In the genomic region with DNA sequence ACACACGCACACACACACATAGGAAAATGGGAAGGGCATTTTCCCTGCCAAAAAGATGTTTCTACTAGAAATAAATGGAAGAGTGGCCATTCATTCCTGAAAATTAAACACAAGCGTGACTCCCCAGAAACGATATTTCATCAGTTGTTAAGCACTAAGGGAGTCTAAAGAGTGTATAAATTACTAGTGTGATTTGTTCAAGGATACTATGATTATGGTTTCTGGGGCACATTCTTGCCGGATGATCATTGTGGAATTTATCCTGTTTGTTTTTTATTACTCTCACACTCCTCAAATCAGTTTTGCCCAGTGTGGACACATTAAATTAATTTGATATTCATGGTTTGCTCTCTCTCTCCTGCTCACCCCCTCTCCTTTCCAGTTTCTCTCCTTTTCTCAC, we compare ENCODE assay signal across 25 cellular contexts. TPM values are rescaled to one million over a fixed set of nuclear protein-coding genes. Genes with fewer than 3 reads are reported as not detected.
DNase-seq lines count a peak whose midpoint lies in the region; ATAC-seq and TF ChIP-seq lines count a peak whose summit lies in the region.
"Had no signal": no experiment of that assay in that cellular context is flagged by ENCODE, and none has a peak within 500 bp of the region (broad histone marks: within the 10 kb centered on the region; RNA-seq: fewer than 3 reads in every experiment).

No MANE protein-coding gene starts in this region.

- H3K79me2 ChIP-seq in neural progenitor cell (ENCODE audit: low read depth): no peaks in the 10 kb centered on the region

- H3K36me3 Mint-ChIP-seq in MCF 10A (ENCODE audit: insufficient read depth, unreplicated experiment) (peaks cover 18% of the 10 kb centered on the region), nephron (ENCODE audit: low read depth) (no peaks in the 10 kb centered on the region), neural progenitor cell (peaks cover 17% of the 10 kb centered on the region)
- H3K36me3 Mint-ChIP-seq: activated naive CD8-positive, alpha-beta T cell treated with anti-CD3 and anti-CD28 coated beads, Interleukin-2, amount 10 ng/mL, durations not matched to agents 7 days and 5 days; natural killer cell treated with Interleukin-12 subunit alpha and Interleukin-12 subunit beta and Interleukin-15 and Interleukin-18, amount 100 ng/mL, for 72 hours; stimulated activated effector memory CD8-positive, alpha-beta T cell treated with anti-CD3 and anti-CD28 coated beads, Interleukin-12 subunit alpha, Interleukin-12 subunit beta, amount 100 ng/mL, for 72 hours had no signal

- H3K27ac ChIP-seq in breast epithelium (no peak overlapping the region), epithelial cell of prostate (peak overlapping the region; percentile 100), uterus (peak overlapping the region; percentile 43 to 65), neural progenitor cell (no peak overlapping the region)
- H3K27ac ChIP-seq: brain microvascular endothelial cell, SK-N-MC, WERI-Rb-1 had no signal

- TF ChIP-seq POLR2A in breast epithelium (IDR thresholded peaks at IDR 0.05) (no peak), uterus (IDR thresholded peaks at IDR 0.05) (no peak)

- H3K27me3 ChIP-seq in breast epithelium (no peaks in the 10 kb centered on the region), uterus (no peaks in the 10 kb centered on the region), neural progenitor cell (no peaks in the 10 kb centered on the region)
- H3K27me3 ChIP-seq: brain microvascular endothelial cell, heart right ventricle had no signal

- POLR2A ChIA-PET in MCF 10A (lab: Yijun Ruan, JAX): no interaction called here

- no peak for DNase-seq in MCF 10A (ENCODE audit: unreplicated experiment)
- no peak for DNase-seq in breast epithelium (ENCODE audit: low spot score in 2 of 2)
- DNase-seq in epithelial cell of prostate (ENCODE audit: low read depth, low spot score): no peak
- no peak for DNase-seq in uterus
- DNase-seq in Kasumi-1 (lab: John Stamatoyannopoulos, UW): no peak
- DNase-seq in neural progenitor cell (ENCODE audit: low spot score): no peak
- DNase-seq: activated CD4-positive, alpha-beta T cell treated with anti-CD3 and anti-CD28 coated beads, Interleukin-2, amount 50 U/mL, for 1 hour; activated naive CD8-positive, alpha-beta T cell treated with anti-CD3 and anti-CD28 coated beads, Interleukin-2, amount 10 ng/mL, durations not matched to agents 7 days and 5 days; brain microvascular endothelial cell; COR-L47; DND-41; heart right ventricle; left colon; midbrain; NCI-H1436; NCI-H524; posterior cingulate gyrus; stimulated activated CD4-positive, alpha-beta T cell treated with anti-CD3 and anti-CD28 coated beads, Interleukin-1b, Interleukin-23, amount 100 ng/mL, for 48 hours; WERI-Rb-1 had no signal

- H3K4me3 Mint-ChIP-seq in MCF 10A (ENCODE audit: unreplicated experiment) (peak overlapping the region; percentile 11), nephron (no peak overlapping the region), neural progenitor cell (no peak overlapping the region)
- H3K4me3 Mint-ChIP-seq: activated naive CD8-positive, alpha-beta T cell treated with anti-CD3 and anti-CD28 coated beads, Interleukin-2, amount 10 ng/mL, durations not matched to agents 7 days and 5 days; natural killer cell treated with Interleukin-12 subunit alpha and Interleukin-12 subunit beta and Interleukin-15 and Interleukin-18, amount 100 ng/mL, for 72 hours; stimulated activated effector memory CD8-positive, alpha-beta T cell treated with anti-CD3 and anti-CD28 coated beads, Interleukin-12 subunit alpha, Interleukin-12 subunit beta, amount 100 ng/mL, for 72 hours; T-helper 2 cell treated with Interferon-gamma antibody and Interleukin-4, amounts not matched to agents 5 μg/mL and 100 μg/mL, for 36 hours had no signal

- H3K4me2 ChIP-seq in neural progenitor cell: no peak overlapping the region

- no peak for ATAC-seq in HG02571 (IDR thresholded peaks at IDR 0.05; ENCODE audit: unreplicated experiment)
- ATAC-seq: heart right ventricle; left colon; natural killer cell treated with Interleukin-12 subunit alpha and Interleukin-12 subunit beta and Interleukin-15 and Interleukin-18, amount 100 ng/mL, for 72 hours; stimulated activated effector memory CD8-positive, alpha-beta T cell treated with anti-CD3 and anti-CD28 coated beads, Interleukin-12 subunit alpha, Interleukin-12 subunit beta, amount 100 ng/mL, for 72 hours had no signal

- no peak for TF ChIP-seq CTCF in MCF 10A (IDR thresholded peaks at IDR 0.05; ENCODE audit: unreplicated experiment)
- no peak for TF ChIP-seq CTCF in breast epithelium (IDR thresholded peaks at IDR 0.05)
- TF ChIP-seq CTCF in nephron (IDR thresholded peaks at IDR 0.05; ENCODE audit: unreplicated experiment in 3 of 3): no peak
- TF ChIP-seq CTCF in uterus (IDR thresholded peaks at IDR 0.05): no peak
- TF ChIP-seq CTCF in neural progenitor cell (IDR thresholded peaks at IDR 0.05): no peak

- no peaks in the 10 kb centered on the region for H4K20me1 ChIP-seq in neural progenitor cell (ENCODE audit: low read depth)

- H3K27me3 Mint-ChIP-seq in MCF 10A (ENCODE audit: insufficient read depth, unreplicated experiment): no peaks in the 10 kb centered on the region
- H3K27me3 Mint-ChIP-seq in nephron (ENCODE audit: low read depth): no peaks in the 10 kb centered on the region
- no peaks in the 10 kb centered on the region for H3K27me3 Mint-ChIP-seq in neural progenitor cell (ENCODE audit: insufficient read depth, low read depth)

- H3K4me1 Mint-ChIP-seq in MCF 10A (ENCODE audit: insufficient read depth, unreplicated experiment): peaks cover 52% of the 10 kb centered on the region
- peaks cover 26% of the 10 kb centered on the region for H3K4me1 Mint-ChIP-seq in nephron
- H3K4me1 Mint-ChIP-seq in neural progenitor cell: peaks cover 23% of the 10 kb centered on the region
- H3K4me1 Mint-ChIP-seq: stimulated activated effector memory CD8-positive, alpha-beta T cell treated with anti-CD3 and anti-CD28 coated beads, Interleukin-12 subunit alpha, Interleukin-12 subunit beta, amount 100 ng/mL, for 72 hours had no signal

- H3K9me3 Mint-ChIP-seq in MCF 10A (ENCODE audit: unreplicated experiment) (no peaks in the 10 kb centered on the region), nephron (no peaks in the 10 kb centered on the region), neural progenitor cell (no peaks in the 10 kb centered on the region)
- H3K9me3 Mint-ChIP-seq: activated naive CD8-positive, alpha-beta T cell treated with anti-CD3 and anti-CD28 coated beads, Interleukin-2, amount 10 ng/mL, durations not matched to agents 7 days and 5 days; natural killer cell treated with Interleukin-12 subunit alpha and Interleukin-12 subunit beta and Interleukin-15 and Interleukin-18, amount 100 ng/mL, for 72 hours; stimulated activated effector memory CD8-positive, alpha-beta T cell treated with anti-CD3 and anti-CD28 coated beads, Interleukin-12 subunit alpha, Interleukin-12 subunit beta, amount 100 ng/mL, for 72 hours; T-helper 2 cell treated with Interferon-gamma antibody and Interleukin-4, amounts not matched to agents 5 μg/mL and 100 μg/mL, for 36 hours had no signal

- H3K4me3 ChIP-seq in breast epithelium (no peak overlapping the region), uterus (no peak overlapping the region), neural progenitor cell (no peak overlapping the region)
- H3K4me3 ChIP-seq: SK-N-MC had no signal

- no peak overlapping the region for H3K9ac ChIP-seq in neural progenitor cell

- H3K36me3 ChIP-seq in breast epithelium: no peaks in the 10 kb centered on the region
- no peaks in the 10 kb centered on the region for H3K36me3 ChIP-seq in uterus
- H3K36me3 ChIP-seq in neural progenitor cell: no peaks in the 10 kb centered on the region
- H3K36me3 ChIP-seq: brain microvascular endothelial cell, heart right ventricle had no signal

- CTCF ChIA-PET in MCF 10A (lab: Yijun Ruan, JAX): no interaction called here

- no peaks in the 10 kb centered on the region for H3F3A ChIP-seq in neural progenitor cell (ENCODE audit: low read depth)

- H2AFZ ChIP-seq in neural progenitor cell (replicated peaks): no peak overlapping the region

- intact Hi-C loops in MCF 10A (cut with micrococcal nuclease): no loop called here
- intact Hi-C loops in breast epithelium (cut with DNase I; ENCODE audit: low total_unique reads): no loop called here
- intact Hi-C loops in uterus (cut with DNase I; ENCODE audit: low total_unique reads): no loop called here

- no peaks in the 10 kb centered on the region for H3K4me1 ChIP-seq in breast epithelium
- no peaks in the 10 kb centered on the region for H3K4me1 ChIP-seq in uterus
- H3K4me1 ChIP-seq in neural progenitor cell: peaks cover 5% of the 10 kb centered on the region

- H3K27ac Mint-ChIP-seq in MCF 10A (ENCODE audit: low read depth, unreplicated experiment): peak overlapping the region; percentile 95
- H3K27ac Mint-ChIP-seq in nephron: peak overlapping the region in 2 of 3 experiments; percentile 6 to 63
- H3K27ac Mint-ChIP-seq in neural progenitor cell: no peak overlapping the region
- H3K27ac Mint-ChIP-seq: activated naive CD8-positive, alpha-beta T cell treated with anti-CD3 and anti-CD28 coated beads, Interleukin-2, amount 10 ng/mL, durations not matched to agents 7 days and 5 days; natural killer cell treated with Interleukin-12 subunit alpha and Interleukin-12 subunit beta and Interleukin-15 and Interleukin-18, amount 100 ng/mL, for 72 hours; stimulated activated effector memory CD8-positive, alpha-beta T cell treated with anti-CD3 and anti-CD28 coated beads, Interleukin-12 subunit alpha, Interleukin-12 subunit beta, amount 100 ng/mL, for 72 hours; T-helper 2 cell treated with Interferon-gamma antibody and Interleukin-4, amounts not matched to agents 5 μg/mL and 100 μg/mL, for 36 hours had no signal

- no peaks in the 10 kb centered on the region for H3K9me3 ChIP-seq in breast epithelium
- no peaks in the 10 kb centered on the region for H3K9me3 ChIP-seq in uterus
- no peaks in the 10 kb centered on the region for H3K9me3 ChIP-seq in neural progenitor cell (ENCODE audit: low read depth)
- H3K9me3 ChIP-seq: heart right ventricle had no signal

- no TSS peak for BruUV-seq in MCF 10A (replicated peaks; lab: Mats Ljungman, UMichigan)

RNA-seq across cellular contexts. Expression of a gene that starts 16.4 kb away (rescaled TPM):
- total RNA-seq in MCF 10A (2022) (76.6 and 77.0 TPM in 2 replicates), breast epithelium (10 to 100 TPM; 35.5 to 41.4 (median 39.0) TPM), uterus (100 to 1,000 TPM in 1 of 4 donors, 10 to 100 TPM in 3; 20.6 to 107 (median 41.5) TPM), neural progenitor cell (ENCODE audit: low replicate concordance) (22.6 and 29.5 TPM in 2 replicates)

Comparison
In these comparisons a context has a peak if more than half of its experiments do, and no peak if none do; other contexts are left out.
1. H3K27ac ChIP-seq: peak in epithelial cell of prostate (single experiment) and uterus (2 of 2); none in breast epithelium (0 of 2) and neural progenitor cell (single experiment).